In the genomic region with DNA sequence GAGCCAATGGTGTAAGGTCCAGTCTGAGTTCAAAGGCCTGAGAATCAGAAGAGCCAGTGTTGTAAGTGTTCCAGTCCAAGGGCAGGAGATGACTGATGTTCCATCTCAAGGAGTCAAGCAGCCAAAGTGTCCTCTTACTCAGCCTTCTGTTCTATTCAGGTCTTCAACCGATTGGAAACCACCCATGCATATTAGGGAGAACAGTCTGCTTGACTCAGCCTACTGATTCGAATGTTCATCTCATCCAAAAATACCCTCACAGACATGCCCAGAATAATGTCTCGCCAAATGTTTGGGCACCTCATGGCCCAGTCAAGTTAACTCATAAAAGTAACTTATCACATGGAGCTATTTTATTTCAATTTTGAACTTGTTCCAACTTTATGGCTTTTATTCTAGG, we compare ENCODE assay signal across 25 cellular contexts. TPM values are rescaled to one million over a fixed set of nuclear protein-coding genes. Genes with fewer than 3 reads are reported as not detected.
DNase-seq lines count a peak whose midpoint lies in the region; ATAC-seq, FAIRE-seq and TF ChIP-seq lines count a peak whose summit lies in the region.
"Had no signal": no experiment of that assay in that cellular context is flagged by ENCODE, and none has a peak within 500 bp of the region (broad histone marks: within the 10 kb centered on the region; RNA-seq: fewer than 3 reads in every experiment).

No MANE protein-coding gene starts in this region.

- no peaks in the 10 kb centered on the region for H3K36me3 Mint-ChIP-seq in activated naive CD8-positive, alpha-beta T cell treated with anti-CD3 and anti-CD28 coated beads, Interleukin-2, amount 50 U/mL, for 24 hours (ENCODE audit: low read depth)
- H3K36me3 Mint-ChIP-seq in activated naive CD8-positive, alpha-beta T cell treated with anti-CD3 and anti-CD28 coated beads for 36 hours: no peaks in the 10 kb centered on the region
- H3K36me3 Mint-ChIP-seq in IgD-negative memory B cell: peaks cover 3% of the 10 kb centered on the region
- H3K36me3 Mint-ChIP-seq: CD4-positive, CD25-positive, alpha-beta regulatory T cell had no signal

- no peak overlapping the region for H3K4me3 ChIP-seq in esophagus muscularis mucosa
- H3K4me3 ChIP-seq in HepG2 (replicated peaks in 1 of 3; ENCODE audit: insufficient read depth in 1 of 3, low read depth in 2 of 3, low read length in 3 of 3): no peak overlapping the region
- H3K4me3 ChIP-seq: GM23248, SK-N-MC had no signal

- peaks cover 3% of the 10 kb centered on the region for H3K9me3 Mint-ChIP-seq in activated naive CD8-positive, alpha-beta T cell treated with anti-CD3 and anti-CD28 coated beads, Interleukin-2, amount 50 U/mL, for 24 hours
- peaks cover 6% of the 10 kb centered on the region for H3K9me3 Mint-ChIP-seq in activated naive CD8-positive, alpha-beta T cell treated with anti-CD3 and anti-CD28 coated beads for 36 hours
- H3K9me3 Mint-ChIP-seq in IgD-negative memory B cell: peaks cover 2 to 4% (median 3%) of the 10 kb centered on the region in 3 donors

- H3K27me3 ChIP-seq in esophagus muscularis mucosa (no peaks in the 10 kb centered on the region), HepG2 (ENCODE audit: control insufficient read depth in 1 of 2, insufficient read depth in 2 of 2, low read length in 2 of 2) (peaks cover 0 to 8% of the 10 kb centered on the region in 2 experiments; a peak in 1 of 5 replicates)

- CTCF ChIA-PET in HepG2 (lab: Yijun Ruan, JAX; ENCODE audit: low intra/inter-chr PET ratio, low total read pairs): no interaction called here

- H3K79me2 ChIP-seq in HepG2 (ENCODE audit: insufficient read depth, low read length): no peaks in the 10 kb centered on the region

- no peak for TF ChIP-seq POLR2A in esophagus muscularis mucosa (IDR thresholded peaks at IDR 0.05; ENCODE audit: low read depth)
- no peak for TF ChIP-seq POLR2A in HepG2 (IDR thresholded peaks at IDR 0.05; ENCODE audit: insufficient read depth in 1 of 2, low read depth in 2 of 2, low read length in 2 of 2)

- ATAC-seq in activated naive CD8-positive, alpha-beta T cell treated with anti-CD3 and anti-CD28 coated beads, Interleukin-2, amount 50 U/mL, for 24 hours: peak; percentile 45
- no peak for ATAC-seq in HepG2
- ATAC-seq: HCT116, PC-3 had no signal

- peaks cover 8% of the 10 kb centered on the region for H3K27me3 Mint-ChIP-seq in activated naive CD8-positive, alpha-beta T cell treated with anti-CD3 and anti-CD28 coated beads, Interleukin-2, amount 50 U/mL, for 24 hours
- H3K27me3 Mint-ChIP-seq in activated naive CD8-positive, alpha-beta T cell treated with anti-CD3 and anti-CD28 coated beads for 36 hours: peaks cover 4% of the 10 kb centered on the region
- no peaks in the 10 kb centered on the region for H3K27me3 Mint-ChIP-seq in IgD-negative memory B cell

- intact Hi-C loops in esophagus muscularis mucosa (cut with DNase I): no loop called here
- intact Hi-C loops in HepG2 (cut with micrococcal nuclease; ENCODE audit: unreplicated experiment): no loop called here

- H2AFZ ChIP-seq in HepG2 (ENCODE audit: low read length): no peak overlapping the region
- H2AFZ ChIP-seq: GM23248 had no signal

- in situ Hi-C loops in HepG2 (cut with HindIII; ENCODE audit: extremely low pct_ligation_motif_present, low pct_unique_long_range_greater_than_20kb): no loop called here

- no TSS peak for BruUV-seq in HepG2 (replicated peaks; lab: Mats Ljungman, UMichigan)

- TF ChIP-seq EP300 in esophagus muscularis mucosa (IDR thresholded peaks at IDR 0.05) (no peak), HepG2 (IDR thresholded peaks at IDR 0.05; ENCODE audit: low read depth in 2 of 2, low read length in 2 of 2) (no peak), HepG2 (CRISPR knock-in tag; IDR thresholded peaks at IDR 0.05; ENCODE audit: borderline replicate concordance) (no peak)

- POLR2A ChIA-PET in HepG2 (lab: Yijun Ruan, JAX): no interaction called here

- DNase-seq in activated naive CD8-positive, alpha-beta T cell treated with anti-CD3 and anti-CD28 coated beads, Interleukin-2, amount 50 U/mL, for 24 hours: no peak
- DNase-seq in activated naive CD8-positive, alpha-beta T cell treated with anti-CD3 and anti-CD28 coated beads for 36 hours: no peak
- DNase-seq in esophagus muscularis mucosa (ENCODE audit: extremely low spot score): peak; percentile 80
- DNase-seq in RPMI8226: no peak
- no peak for DNase-seq in NCI-H2081 treated with DMSO at 0.1 percent for 48 hours (lab: John Stamatoyannopoulos, UW)
- no peak for DNase-seq in HepG2 (ENCODE audit: low spot score)
- DNase-seq in activated CD4-positive, CD25-positive, alpha-beta regulatory T cell (lab: John Stamatoyannopoulos, UW): no peak
- DNase-seq: Calu3; CD4-positive, CD25-positive, alpha-beta regulatory T cell; DMS79; GM23248; KBM-7; NCI-H1048; NCI-H2107; NCI-H345; NCI-H526 treated with DMSO at 0.1 percent for 48 hours; PC-3; T-helper 1 cell had no signal

- H3K4me1 ChIP-seq in esophagus muscularis mucosa (no peaks in the 10 kb centered on the region), HepG2 (ENCODE audit: insufficient read depth, low read length) (no peaks in the 10 kb centered on the region)

- no peak overlapping the region for H3K9ac ChIP-seq in HepG2 (ENCODE audit: insufficient read depth, low read depth, low read length)
- H3K9ac ChIP-seq: GM23248 had no signal

- H3K27ac ChIP-seq in esophagus muscularis mucosa (replicated peaks in 1 of 4): no peak overlapping the region
- no peak overlapping the region for H3K27ac ChIP-seq in HepG2 (ENCODE audit: extremely low read length, insufficient read depth, low read length)
- H3K27ac ChIP-seq: GM23248, HL-60, SK-N-MC had no signal

- no peak for FAIRE-seq in HepG2 (lab: Jason Lieb, UNC)
- FAIRE-seq: A204.1, G401.6 had no signal

- no peaks in the 10 kb centered on the region for H4K20me1 ChIP-seq in HepG2 (ENCODE audit: insufficient read depth, low read length)

- H3K36me3 ChIP-seq in esophagus muscularis mucosa (no peaks in the 10 kb centered on the region), HepG2 (replicated peaks in 1 of 2; ENCODE audit: control insufficient read depth in 1 of 2, insufficient read depth in 2 of 2, low read length in 2 of 2) (no peaks in the 10 kb centered on the region)

- peaks cover 0 to 15% (median 7%) of the 10 kb centered on the region in 4 donors for H3K9me3 ChIP-seq in esophagus muscularis mucosa
- H3K9me3 ChIP-seq in HepG2 (ENCODE audit: low read length): peaks cover 5% of the 10 kb centered on the region

- TF ChIP-seq CTCF in esophagus muscularis mucosa (IDR thresholded peaks at IDR 0.05): no peak
- TF ChIP-seq CTCF in HepG2 (CRISPR knock-in tag; IDR thresholded peaks at IDR 0.05): no peak

- H3K4me3 Mint-ChIP-seq in activated naive CD8-positive, alpha-beta T cell treated with anti-CD3 and anti-CD28 coated beads, Interleukin-2, amount 50 U/mL, for 24 hours: no peak overlapping the region
- no peak overlapping the region for H3K4me3 Mint-ChIP-seq in activated naive CD8-positive, alpha-beta T cell treated with anti-CD3 and anti-CD28 coated beads for 36 hours
- peak overlapping the region in 2 of 4 donors; percentile 80 to 97 for H3K4me3 Mint-ChIP-seq in IgD-negative memory B cell
- H3K4me3 Mint-ChIP-seq: CD4-positive, CD25-positive, alpha-beta regulatory T cell had no signal

- H3K27ac Mint-ChIP-seq in activated naive CD8-positive, alpha-beta T cell treated with anti-CD3 and anti-CD28 coated beads, Interleukin-2, amount 50 U/mL, for 24 hours: peak overlapping the region; percentile 29
- no peak overlapping the region for H3K27ac Mint-ChIP-seq in activated naive CD8-positive, alpha-beta T cell treated with anti-CD3 and anti-CD28 coated beads for 36 hours
- peak overlapping the region; percentile 62 to 84 (median 84) for H3K27ac Mint-ChIP-seq in IgD-negative memory B cell
- H3K27ac Mint-ChIP-seq: CD4-positive, CD25-positive, alpha-beta regulatory T cell had no signal

- H3K4me2 ChIP-seq in HepG2 (ENCODE audit: low read depth, low read length): no peak overlapping the region

- 89% methylated on average over 3 of the region's 3 CpGs for WGBS in esophagus muscularis mucosa
- WGBS in HepG2 (ENCODE audit: low lambda C conversion rate): 31% methylated on average over 3 of the region's 3 CpGs

- no peak for TF ChIP-seq RAD21 in HepG2 (CRISPR knock-in tag; IDR thresholded peaks at IDR 0.05)

- H3K4me1 Mint-ChIP-seq in activated naive CD8-positive, alpha-beta T cell treated with anti-CD3 and anti-CD28 coated beads, Interleukin-2, amount 50 U/mL, for 24 hours: peaks cover 4% of the 10 kb centered on the region
- H3K4me1 Mint-ChIP-seq in activated naive CD8-positive, alpha-beta T cell treated with anti-CD3 and anti-CD28 coated beads for 36 hours: no peaks in the 10 kb centered on the region
- peaks cover 35 to 49% (median 45%) of the 10 kb centered on the region in 3 donors for H3K4me1 Mint-ChIP-seq in IgD-negative memory B cell

TF ChIP-seq in HepG2, 621 proteins besides CTCF, POLR2A, EP300 and RAD21 (continues in another document):
- no peak for TF ChIP-seq ZNF484 (CRISPR knock-in tag; IDR thresholded peaks at IDR 0.05; ENCODE audit: borderline replicate concordance, low read depth)
- no peak for TF ChIP-seq ZNF501 (CRISPR knock-in tag; IDR thresholded peaks at IDR 0.05)

RNA-seq across cellular contexts. Expression of a gene that starts 2.9 kb away (rescaled TPM):
- total RNA-seq in activated naive CD8-positive, alpha-beta T cell treated with anti-CD3 and anti-CD28 coated beads for 36 hours: 1 to 10 TPM in 1 of 2 experiments, under 1 TPM in 1; 0.93 to 1.2 TPM
- polyA plus RNA-seq in IgD-negative memory B cell (78.7 TPM), HepG2 (2011; rRNA removed) (not detected in 2 replicates)
- total RNA-seq in esophagus muscularis mucosa (1 to 10 TPM; 2.3 to 7.3 (median 5.2) TPM), HepG2 (2016; rRNA removed; fragmentation: Illumina TruSeq; extraction: Trizol) (not detected in 2 replicates)
- not detected in 2 replicates for total RNA-seq in HepG2 (2016; cell fraction: cytosol; rRNA removed; fragmentation: Illumina TruSeq; extraction: Trizol; ENCODE audit: low read depth)
- total RNA-seq in HepG2 (2016; cell fraction: insoluble cytoplasmic fraction; rRNA removed; fragmentation: Illumina TruSeq; extraction: Trizol): not detected in 2 replicates
- not detected in 2 replicates for total RNA-seq in HepG2 (2016; cell fraction: membrane; rRNA removed; fragmentation: Illumina TruSeq; extraction: Trizol)
- not detected in 2 replicates for total RNA-seq in HepG2 (2016; cell fraction: nucleus; rRNA removed; fragmentation: Illumina TruSeq; extraction: Trizol)
- not detected in 2 replicates for polyA plus RNA-seq in HepG2 (2011; cell fraction: cytosol; rRNA removed)
- 0.05 and 0.14 TPM in 2 replicates for polyA plus RNA-seq in HepG2 (2011; cell fraction: nucleus; rRNA removed)
- polyA plus RNA-seq in HepG2 (2012): not detected in 2 replicates
- polyA plus RNA-seq in HepG2 (2016; cell fraction: cytosol; fragmentation: Illumina TruSeq; extraction: Trizol; ENCODE audit: low read depth): not detected in 2 replicates
- polyA plus RNA-seq in HepG2 (2016; cell fraction: insoluble cytoplasmic fraction; fragmentation: Illumina TruSeq; extraction: Trizol; ENCODE audit: low read depth): not detected in 2 replicates
- polyA plus RNA-seq in HepG2 (2016; cell fraction: membrane; fragmentation: Illumina TruSeq; extraction: Trizol; ENCODE audit: low read depth): not detected in 2 replicates
- not detected in 2 replicates for polyA plus RNA-seq in HepG2 (2016; cell fraction: nucleus; fragmentation: Illumina TruSeq; extraction: Trizol; ENCODE audit: insufficient read depth, low read depth)
- 0.19 TPM in 1 of 2 replicates, not detected in the other for polyA minus RNA-seq in HepG2 (2011; rRNA and poly(A)+ RNA removed; ENCODE audit: low replicate concordance)
- not detected in 2 replicates for polyA minus RNA-seq in HepG2 (2011; cell fraction: cytosol; rRNA and poly(A)+ RNA removed)
- not detected in 2 replicates for polyA minus RNA-seq in HepG2 (2011; cell fraction: nucleus; rRNA and poly(A)+ RNA removed)
- total RNA-seq: Calu3, GM23248, M059J, PC-3 had no signal
- polyA plus RNA-seq: GM23248 had no signal
